In genomic region chr2:234970467-234970866, GRCh38 we compare ENCODE assay signal across 16 cellular contexts. TPM values are rescaled to one million over a fixed set of nuclear protein-coding genes. Genes with fewer than 3 reads are reported as not detected.
DNase-seq lines count a peak whose midpoint lies in the region; FAIRE-seq and TF ChIP-seq lines count a peak whose summit lies in the region.
"Had no signal": no experiment of that assay in that cellular context is flagged by ENCODE, and none has a peak within 500 bp of the region (broad histone marks: within the 10 kb centered on the region; RNA-seq: fewer than 3 reads in every experiment).

No MANE protein-coding gene starts in this region.

- no peak for FAIRE-seq in H54 (lab: Jason Lieb, UNC)
- FAIRE-seq: K562 had no signal

- H3K4me3 ChIP-seq in mesenchymal stem cell (ENCODE audit: insufficient read depth in 1 of 2, low read depth in 1 of 2, low read length in 2 of 2): no peak overlapping the region
- H3K4me3 ChIP-seq: BLaER1 treated with 17β-estradiol and CSF1 and Interleukin-3, amounts not matched to agents 10 nM and 100 nM; heart left ventricle; K562; thyroid gland had no signal

- H3K18ac ChIP-seq in mesenchymal stem cell (ENCODE audit: low read depth in 1 of 2, low read length in 2 of 2): no peak overlapping the region

- no peak overlapping the region for H2BK15ac ChIP-seq in mesenchymal stem cell (ENCODE audit: low read depth, poor library complexity, severe bottlenecking)

- H2BK120ac ChIP-seq in mesenchymal stem cell (ENCODE audit: low read depth, low read length): no peak overlapping the region

- 62% methylated on average over 11 of the region's 13 CpGs for WGBS in mesenchymal stem cell

- no peak overlapping the region for H4K91ac ChIP-seq in mesenchymal stem cell (ENCODE audit: low read length)

- H3K36me3 ChIP-seq in mesenchymal stem cell (ENCODE audit: control insufficient read depth in 1 of 2, insufficient read depth in 2 of 2, low read depth in 1 of 2, low read length in 2 of 2): peaks cover 22 to 38% of the 10 kb centered on the region in 2 experiments
- H3K36me3 ChIP-seq: BLaER1 treated with 17β-estradiol and CSF1 and Interleukin-3, amounts not matched to agents 10 nM and 100 nM; heart left ventricle; thyroid gland had no signal

- H3K4me2 ChIP-seq in mesenchymal stem cell (ENCODE audit: low read length, poor library complexity, severe bottlenecking): peak overlapping the region; percentile 36

- H2BK5ac ChIP-seq in mesenchymal stem cell (ENCODE audit: low read depth, low read length, poor library complexity, severe bottlenecking): no peak overlapping the region

- H3K79me1 ChIP-seq in mesenchymal stem cell (replicated peaks; ENCODE audit: low read length, poor library complexity, severe bottlenecking): no peaks in the 10 kb centered on the region

- H3K27ac ChIP-seq in caudate nucleus (ENCODE audit: low read depth, low read length): peak overlapping the region; percentile 17
- peak overlapping the region; percentile 90 for H3K27ac ChIP-seq in mesenchymal stem cell (ENCODE audit: low read length, poor library complexity, severe bottlenecking)
- H3K27ac ChIP-seq: BLaER1 treated with 17β-estradiol and CSF1 and Interleukin-3, amounts not matched to agents 10 nM and 100 nM; heart left ventricle; SK-N-MC; thyroid gland had no signal

- H3K4me1 ChIP-seq in mesenchymal stem cell (ENCODE audit: control insufficient read depth, insufficient read depth, low read depth, low read length): peaks cover 57% of the 10 kb centered on the region
- H3K4me1 ChIP-seq: thyroid gland had no signal

- TF ChIP-seq RAD21 in Ishikawa (IDR thresholded peaks at IDR 0.05; ENCODE audit: low read depth): no peak

- DNase-seq in Ammon's horn (ENCODE audit: low spot score) (peak; percentile 68), caudate nucleus (lab: John Stamatoyannopoulos, UW) (peak in 1 of 61 donors; percentile 16), mesenchymal stem cell (peak; percentile 64), DMS53 treated with DMSO at 0.1 percent for 48 hours (lab: John Stamatoyannopoulos, UW; ENCODE audit: unreplicated experiment) (no peak), NCI-H774 (lab: John Stamatoyannopoulos, UW) (no peak), AG08395 (ENCODE audit: low spot score) (no peak), H54 (ENCODE audit: insufficient read length, low spot score) (no peak)
- DNase-seq: activated CD4-positive, alpha-beta T cell treated with anti-CD3 and anti-CD28 coated beads for 36 hours; heart left ventricle; NCI-H446; right cardiac atrium; thyroid gland had no signal

- no peak for TF ChIP-seq POLR2A in H54 (IDR thresholded peaks at IDR 0.05; ENCODE audit: low read depth, low read length)

- H3K27me3 ChIP-seq in mesenchymal stem cell (ENCODE audit: control insufficient read depth in 1 of 2, insufficient read depth in 1 of 2, low read length in 2 of 2): no peaks in the 10 kb centered on the region
- H3K27me3 ChIP-seq: heart left ventricle, thyroid gland had no signal

- H2AK5ac ChIP-seq in mesenchymal stem cell (ENCODE audit: low read length, severe bottlenecking): peak overlapping the region; percentile 34

- no peak for TF ChIP-seq EP300 in Ishikawa (IDR thresholded peaks at IDR 0.05; ENCODE audit: borderline replicate concordance)

- no peaks in the 10 kb centered on the region for H3K9me3 ChIP-seq in mesenchymal stem cell (ENCODE audit: control insufficient read depth, low read length)
- H3K9me3 ChIP-seq: BLaER1 treated with 17β-estradiol and CSF1 and Interleukin-3, amounts not matched to agents 10 nM and 100 nM; heart left ventricle; thyroid gland had no signal

- H4K8ac ChIP-seq in mesenchymal stem cell (ENCODE audit: low read length): no peak overlapping the region

- H3K14ac ChIP-seq in mesenchymal stem cell (ENCODE audit: low read length in 2 of 2): no peak overlapping the region

- H3K4ac ChIP-seq in mesenchymal stem cell (ENCODE audit: low read depth in 1 of 2, low read length in 2 of 2): no peak overlapping the region

- H2AFZ ChIP-seq in mesenchymal stem cell (ENCODE audit: low read depth, low read length): no peak overlapping the region

- no peak overlapping the region for H2BK12ac ChIP-seq in mesenchymal stem cell (ENCODE audit: low read length in 2 of 2)

- H3K9ac ChIP-seq in mesenchymal stem cell (ENCODE audit: low read length): no peak overlapping the region
- H3K9ac ChIP-seq: BLaER1 treated with 17β-estradiol and CSF1 and Interleukin-3, amounts not matched to agents 10 nM and 100 nM had no signal

- H3K23ac ChIP-seq in mesenchymal stem cell (ENCODE audit: low read length in 2 of 2): no peak overlapping the region

TF ChIP-seq in Ishikawa, 13 proteins besides CTCF, POLR2A, EP300 and RAD21:
- TF ChIP-seq TEAD4 (IDR thresholded peaks at IDR 0.05) (peak; percentile 29; the same call in 1 of the 2 replicates), EGR1 (IDR thresholded peaks at IDR 0.05) (no peak)

RNA-seq across cellular contexts. Expression of gene SH3BP4, which starts 18.6 kb away (rescaled TPM):
- polyA plus RNA-seq in mesenchymal stem cell (2013, experiment 1 of 2): 48.8 TPM
- 47.7 TPM for polyA plus RNA-seq in mesenchymal stem cell (2013, experiment 2 of 2)

Comparison
In these comparisons a context has a peak if more than half of its experiments do, and no peak if none do; other contexts are left out.
1. DNase-seq: peak in Ammon's horn (single experiment) and mesenchymal stem cell (single experiment); none in DMS53 treated with DMSO at 0.1 percent for 48 hours (single experiment), NCI-H774 (single experiment), AG08395 (single experiment) and H54 (single experiment).